Comparison of ENCODE assay signal across 8 cellular contexts in genomic region chr4:144355809-144356757, GRCh38.
DNase-seq lines count a peak whose midpoint lies in the region; ATAC-seq and TF ChIP-seq lines count a peak whose summit lies in the region.

No MANE protein-coding gene starts in this region.

- H3K9ac ChIP-seq in skeletal muscle satellite cell (ENCODE audit: low read depth, low read length) = no peak overlapping the region

- peak; percentile 70 for DNase-seq in ELF-1 (ENCODE audit: low read depth, low spot score)
- no peak for DNase-seq in RWPE2 (ENCODE audit: low spot score)
- DNase-seq in activated CD4-positive, alpha-beta T cell treated with anti-CD3 and anti-CD28 coated beads, Interleukin-2, amount 50 U/mL, for 4 hours = no peak
- no peak for DNase-seq in COR-L47 (lab: John Stamatoyannopoulos, UW)

- peak overlapping the region; percentile 27 for H3K4me2 ChIP-seq in skeletal muscle satellite cell (ENCODE audit: low read length)

- H3K4me1 ChIP-seq in RWPE2 (ENCODE audit: insufficient read depth, poor library complexity, severe bottlenecking) = peaks cover 7% of the 10 kb centered on the region
- H3K4me1 ChIP-seq in skeletal muscle satellite cell (ENCODE audit: control insufficient read depth, insufficient read depth, low read length) = peaks cover 14% of the 10 kb centered on the region

- H3K27me3 ChIP-seq in RWPE2 (ENCODE audit: insufficient read depth, poor library complexity, severe bottlenecking) (no peaks in the 10 kb centered on the region), skeletal muscle satellite cell (ENCODE audit: control insufficient read depth, insufficient read depth, low read length) (peaks cover 78% of the 10 kb centered on the region)

- no peak overlapping the region for H3K27ac ChIP-seq in RWPE2 (ENCODE audit: poor library complexity, severe bottlenecking)

- ATAC-seq in GM19397 (IDR thresholded peaks at IDR 0.05; ENCODE audit: unreplicated experiment) (peak; percentile 95), HG03175 (IDR thresholded peaks at IDR 0.05; ENCODE audit: unreplicated experiment) (peak; percentile 98), RWPE2 (ENCODE audit: low read depth) (peak; percentile 99), esophagus mucosa (peak; percentile 59)

- TF ChIP-seq CTCF in RWPE2 (IDR thresholded peaks at IDR 0.05; ENCODE audit: poor library complexity, severe bottlenecking) = peak; percentile 55

- H3K4me3 ChIP-seq in RWPE2 (ENCODE audit: severe bottlenecking) = no peak overlapping the region
- H3K4me3 ChIP-seq in skeletal muscle satellite cell (ENCODE audit: low read length) = no peak overlapping the region

- H3K36me3 ChIP-seq in RWPE2 (ENCODE audit: low read depth) = no peaks in the 10 kb centered on the region
- no peaks in the 10 kb centered on the region for H3K36me3 ChIP-seq in skeletal muscle satellite cell (ENCODE audit: insufficient read depth, low read length)

- no peaks in the 10 kb centered on the region for H3K9me3 ChIP-seq in RWPE2 (ENCODE audit: severe bottlenecking)
- H3K9me3 ChIP-seq in skeletal muscle satellite cell (replicated peaks; ENCODE audit: low read length) = no peaks in the 10 kb centered on the region
